In genomic region chr6:33578164-33578563, GRCh38 we compare ENCODE assay signal across 1 cellular context.
TF ChIP-seq lines count a peak whose summit lies in the region.

No MANE protein-coding gene starts in this region.

TF ChIP-seq in HepG2, 621 proteins besides CTCF, POLR2A, EP300 and RAD21 (continued from another document):
- TF ChIP-seq ZNF704 (CRISPR knock-in tag; IDR thresholded peaks at IDR 0.05; ENCODE audit: borderline replicate concordance), result no peak
- peak; percentile 96 for TF ChIP-seq ZNF629 (CRISPR knock-in tag; conservative IDR thresholded peaks at IDR 0.05)
- TF ChIP-seq, protein P1, sequence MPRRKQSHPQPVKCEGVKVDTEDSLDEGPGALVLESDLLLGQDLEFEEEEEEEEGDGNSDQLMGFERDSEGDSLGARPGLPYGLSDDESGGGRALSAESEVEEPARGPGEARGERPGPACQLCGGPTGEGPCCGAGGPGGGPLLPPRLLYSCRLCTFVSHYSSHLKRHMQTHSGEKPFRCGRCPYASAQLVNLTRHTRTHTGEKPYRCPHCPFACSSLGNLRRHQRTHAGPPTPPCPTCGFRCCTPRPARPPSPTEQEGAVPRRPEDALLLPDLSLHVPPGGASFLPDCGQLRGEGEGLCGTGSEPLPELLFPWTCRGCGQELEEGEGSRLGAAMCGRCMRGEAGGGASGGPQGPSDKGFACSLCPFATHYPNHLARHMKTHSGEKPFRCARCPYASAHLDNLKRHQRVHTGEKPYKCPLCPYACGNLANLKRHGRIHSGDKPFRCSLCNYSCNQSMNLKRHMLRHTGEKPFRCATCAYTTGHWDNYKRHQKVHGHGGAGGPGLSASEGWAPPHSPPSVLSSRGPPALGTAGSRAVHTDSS (CRISPR knock-in tag; conservative IDR thresholded peaks at IDR 0.05), result no peak
- no peak for TF ChIP-seq STAT5B (CRISPR knock-in tag; IDR thresholded peaks at IDR 0.05)
- peak; percentile 79 for TF ChIP-seq ZMYM3 (CRISPR knock-in tag; IDR thresholded peaks at IDR 0.05)
- peak; percentile 39; the same call in 1 of the 2 replicates for TF ChIP-seq CERS6 (CRISPR knock-in tag; IDR thresholded peaks at IDR 0.05)
- TF ChIP-seq TBL1XR1 (IDR thresholded peaks at IDR 0.05; ENCODE audit: borderline replicate concordance, low read length, partially characterized antibody), result no peak
